Comparison of ENCODE assay signal across 1 cellular context in the genomic region with DNA sequence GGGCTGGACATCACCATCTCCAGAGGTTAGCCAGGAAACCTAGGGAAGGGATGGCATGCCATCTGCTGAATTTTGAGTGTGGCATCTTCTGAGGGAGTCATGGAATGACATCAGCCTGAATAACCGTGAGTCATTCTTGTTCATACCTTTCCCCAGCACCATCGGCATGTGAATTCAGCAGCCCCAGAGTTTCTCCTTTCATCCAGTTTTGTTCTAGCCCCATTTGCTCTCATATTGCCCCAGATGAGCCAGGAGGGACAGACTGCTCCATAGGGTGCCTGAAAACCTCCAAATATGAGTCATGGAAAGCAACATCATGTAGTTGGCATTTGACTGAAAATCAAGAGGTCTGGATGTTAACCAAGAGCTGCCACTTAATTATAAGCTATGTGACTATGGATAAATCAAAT.
TF ChIP-seq lines count a peak whose summit lies in the region.

No MANE protein-coding gene starts in this region.

TF ChIP-seq in Ishikawa, 13 proteins besides CTCF, POLR2A, EP300 and RAD21 (continued from another document):
- TF ChIP-seq, protein P1, sequence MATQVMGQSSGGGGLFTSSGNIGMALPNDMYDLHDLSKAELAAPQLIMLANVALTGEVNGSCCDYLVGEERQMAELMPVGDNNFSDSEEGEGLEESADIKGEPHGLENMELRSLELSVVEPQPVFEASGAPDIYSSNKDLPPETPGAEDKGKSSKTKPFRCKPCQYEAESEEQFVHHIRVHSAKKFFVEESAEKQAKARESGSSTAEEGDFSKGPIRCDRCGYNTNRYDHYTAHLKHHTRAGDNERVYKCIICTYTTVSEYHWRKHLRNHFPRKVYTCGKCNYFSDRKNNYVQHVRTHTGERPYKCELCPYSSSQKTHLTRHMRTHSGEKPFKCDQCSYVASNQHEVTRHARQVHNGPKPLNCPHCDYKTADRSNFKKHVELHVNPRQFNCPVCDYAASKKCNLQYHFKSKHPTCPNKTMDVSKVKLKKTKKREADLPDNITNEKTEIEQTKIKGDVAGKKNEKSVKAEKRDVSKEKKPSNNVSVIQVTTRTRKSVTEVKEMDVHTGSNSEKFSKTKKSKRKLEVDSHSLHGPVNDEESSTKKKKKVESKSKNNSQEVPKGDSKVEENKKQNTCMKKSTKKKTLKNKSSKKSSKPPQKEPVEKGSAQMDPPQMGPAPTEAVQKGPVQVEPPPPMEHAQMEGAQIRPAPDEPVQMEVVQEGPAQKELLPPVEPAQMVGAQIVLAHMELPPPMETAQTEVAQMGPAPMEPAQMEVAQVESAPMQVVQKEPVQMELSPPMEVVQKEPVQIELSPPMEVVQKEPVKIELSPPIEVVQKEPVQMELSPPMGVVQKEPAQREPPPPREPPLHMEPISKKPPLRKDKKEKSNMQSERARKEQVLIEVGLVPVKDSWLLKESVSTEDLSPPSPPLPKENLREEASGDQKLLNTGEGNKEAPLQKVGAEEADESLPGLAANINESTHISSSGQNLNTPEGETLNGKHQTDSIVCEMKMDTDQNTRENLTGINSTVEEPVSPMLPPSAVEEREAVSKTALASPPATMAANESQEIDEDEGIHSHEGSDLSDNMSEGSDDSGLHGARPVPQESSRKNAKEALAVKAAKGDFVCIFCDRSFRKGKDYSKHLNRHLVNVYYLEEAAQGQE (IDR thresholded peaks at IDR 0.05; ENCODE audit: low read depth), result no peak
- TF ChIP-seq FOXM1 (IDR thresholded peaks at IDR 0.05; ENCODE audit: borderline replicate concordance, low read depth), result peak; percentile 14; the same call in 1 of the 2 replicates
